In genomic region chr11:29190313-29190712, GRCh38 we compare ENCODE assay signal across 20 cellular contexts.
DNase-seq lines count a peak whose midpoint lies in the region; ATAC-seq, FAIRE-seq and TF ChIP-seq lines count a peak whose summit lies in the region.
"Had no signal": no experiment of that assay in that cellular context is flagged by ENCODE, and none has a peak within 500 bp of the region (broad histone marks: within the 10 kb centered on the region; RNA-seq: fewer than 3 reads in every experiment).

No MANE protein-coding gene starts in this region.

- H3K27ac ChIP-seq in IMR-90 (ENCODE audit: insufficient read depth, low read length) = no peak overlapping the region
- H3K27ac ChIP-seq: BLaER1, C4-2B, GM23248 had no signal

- no peak overlapping the region for H3K9ac ChIP-seq in IMR-90 (ENCODE audit: low read depth, low read length)
- H3K9ac ChIP-seq: BLaER1, GM23248 had no signal

- peaks cover 4% of the 10 kb centered on the region for H3K4me1 ChIP-seq in IMR-90 (ENCODE audit: control insufficient read depth, insufficient read depth, low read length)
- H3K4me1 ChIP-seq: BLaER1 had no signal

- no peak overlapping the region for H3K23ac ChIP-seq in IMR-90 (ENCODE audit: low read depth, low read length)

- no peak overlapping the region for H2AFZ ChIP-seq in IMR-90 (replicated peaks; ENCODE audit: low read length, poor library complexity)
- H2AFZ ChIP-seq: GM23248 had no signal

- H2BK20ac ChIP-seq in IMR-90 (ENCODE audit: low read depth, low read length) = no peak overlapping the region

- H3K14ac ChIP-seq in IMR-90 (replicated peaks; ENCODE audit: low read depth, low read length) = no peak overlapping the region

- no peak overlapping the region for H2AK5ac ChIP-seq in IMR-90 (ENCODE audit: low read depth, low read length)

- H4K20me1 ChIP-seq in IMR-90 (ENCODE audit: insufficient read depth, low read length) = no peaks in the 10 kb centered on the region
- H4K20me1 ChIP-seq: BLaER1 had no signal

- CTCF ChIA-PET in IMR-90 (lab: Yijun Ruan, JAX) = no interaction called here

- H3K9me3 ChIP-seq in IMR-90 (ENCODE audit: control insufficient read depth, insufficient read depth, low read length) = no peaks in the 10 kb centered on the region
- H3K9me3 ChIP-seq: BLaER1, Caco-2 had no signal

- no peak for TF ChIP-seq RAD21 in IMR-90 (IDR thresholded peaks at IDR 0.05; ENCODE audit: low read length)

- no peak overlapping the region for H2BK5ac ChIP-seq in IMR-90 (ENCODE audit: low read depth, low read length, poor library complexity, severe bottlenecking)

- H3K4me2 ChIP-seq in IMR-90 (ENCODE audit: low read depth, low read length) = no peak overlapping the region
- H3K4me2 ChIP-seq: BLaER1 had no signal

- no peak for TF ChIP-seq CTCF in IMR-90 (conservative IDR thresholded peaks at IDR 0.05; ENCODE audit: low read depth, low read length)
- no peak for TF ChIP-seq CTCF in bronchial epithelial cell (IDR thresholded peaks at IDR 0.05; ENCODE audit: insufficient read depth, low read length, severe bottlenecking)

- peak overlapping the region in 1 of 2 experiments; percentile 32; a peak in 1 of 4 replicates for H4K8ac ChIP-seq in IMR-90 (ENCODE audit: low read depth in 2 of 2, low read length in 2 of 2)

- no peak overlapping the region for H3K56ac ChIP-seq in IMR-90 (ENCODE audit: extremely low read depth, insufficient read depth, low read length)

- in situ Hi-C loops in IMR-90 (cut with MboI; ENCODE audit: low sequenced_read_pairs) = no loop called here

- no peaks in the 10 kb centered on the region for H3K79me1 ChIP-seq in IMR-90 (ENCODE audit: low read depth in 1 of 2, low read length in 2 of 2)

- H2AK9ac ChIP-seq in IMR-90 (replicated peaks; ENCODE audit: low read depth, low read length, poor library complexity) = no peak overlapping the region

- no peaks in the 10 kb centered on the region for H3K27me3 ChIP-seq in IMR-90 (ENCODE audit: control insufficient read depth, insufficient read depth, low read length)
- H3K27me3 ChIP-seq in bronchial epithelial cell (ENCODE audit: control insufficient read depth, insufficient read depth, low read length) = no peaks in the 10 kb centered on the region
- H3K27me3 ChIP-seq: BLaER1 had no signal

- H3K4me3 ChIP-seq in IMR-90 (ENCODE audit: insufficient read depth, low read depth, low read length) = no peak overlapping the region
- no peak overlapping the region for H3K4me3 ChIP-seq in bronchial epithelial cell (ENCODE audit: low read depth, low read length)
- H3K4me3 ChIP-seq: BLaER1, GM12878, GM23248 had no signal

- no peak overlapping the region for H4K91ac ChIP-seq in IMR-90 (ENCODE audit: insufficient read depth, low read depth, low read length)

- no peak for TF ChIP-seq POLR2A in IMR-90 (IDR thresholded peaks at IDR 0.05; ENCODE audit: low read depth, low read length)

- dilution Hi-C loops in IMR-90 (cut with HindIII; ENCODE audit: low sequenced_read_pairs, unreplicated experiment) = no loop called here

- H3K18ac ChIP-seq in IMR-90 (ENCODE audit: low read depth, low read length) = no peak overlapping the region

- ATAC-seq in IMR-90 (ENCODE audit: low read depth) = no peak
- no peak for ATAC-seq in HG03565 (IDR thresholded peaks at IDR 0.05; ENCODE audit: unreplicated experiment)
- ATAC-seq in HG03469 (IDR thresholded peaks at IDR 0.05; ENCODE audit: unreplicated experiment) = no peak
- ATAC-seq in HG02884 (IDR thresholded peaks at IDR 0.05; ENCODE audit: unreplicated experiment) = no peak
- ATAC-seq: CD8-positive, alpha-beta T cell; GM12878 had no signal

- DNase-seq in IMR-90 = no peak
- DNase-seq in bronchial epithelial cell (ENCODE audit: low read depth) = peak; percentile 66
- DNase-seq in renal cortical epithelial cell (ENCODE audit: low read depth) = peak; percentile 16
- DNase-seq: Caco-2; CD4-positive, CD25-positive, alpha-beta regulatory T cell; CD8-positive, alpha-beta T cell; DMS79; EL; GDM1; GM23248; H7; HCEC 1CT had no signal

- no peaks in the 10 kb centered on the region for H3K9me1 ChIP-seq in IMR-90 (ENCODE audit: insufficient read depth, low read length)

- H2BK15ac ChIP-seq in IMR-90 (ENCODE audit: low read depth, low read length) = no peak overlapping the region; the same call in 2 of the 3 replicates

- H4K5ac ChIP-seq in IMR-90 (ENCODE audit: low read depth, low read length) = no peak overlapping the region

- intact Hi-C loops in IMR-90 (cut with micrococcal nuclease) = loop anchor here (10.0 kb wide), 1 partner anchor 54 kb away; no protein-coding TSS in a partner anchor

- FAIRE-seq in bronchial epithelial cell (lab: Jason Lieb, UNC) = no peak
- FAIRE-seq: GM12878, GM19239, H1 had no signal

- H3K4ac ChIP-seq in IMR-90 (ENCODE audit: low read depth, low read length) = no peak overlapping the region

- H2BK120ac ChIP-seq in IMR-90 (ENCODE audit: low read depth, low read length) = no peak overlapping the region

- H3K36me3 ChIP-seq in IMR-90 (ENCODE audit: control insufficient read depth, insufficient read depth, low read length) (no peaks in the 10 kb centered on the region), bronchial epithelial cell (ENCODE audit: control insufficient read depth, insufficient read depth, low read length) (no peaks in the 10 kb centered on the region)
- H3K36me3 ChIP-seq: BLaER1 had no signal

- POLR2A ChIA-PET in IMR-90 (lab: Charles Lee; ENCODE audit: unreplicated experiment) = no interaction called here

- BruUV-seq in IMR-90 (replicated peaks; lab: Mats Ljungman, UMichigan) = no TSS peak

TF ChIP-seq in IMR-90, 13 proteins besides CTCF, POLR2A, EP300 and RAD21:
- TF ChIP-seq CEBPB (IDR thresholded peaks at IDR 0.05; ENCODE audit: low read depth, low read length) = peak; percentile 54
- no peak for TF ChIP-seq SMC3 (IDR thresholded peaks at IDR 0.05; ENCODE audit: low read depth, low read length)
- no peak for TF ChIP-seq USF2 (IDR thresholded peaks at IDR 0.05; ENCODE audit: low read depth, low read length)
- TF ChIP-seq MAFK (IDR thresholded peaks at IDR 0.05; ENCODE audit: low read depth, low read length) = no peak
- no peak for TF ChIP-seq RCOR1 (IDR thresholded peaks at IDR 0.05; ENCODE audit: insufficient replicate concordance, low read length)
- no peak for TF ChIP-seq MXI1 (IDR thresholded peaks at IDR 0.05; ENCODE audit: borderline replicate concordance, low read depth, low read length)
- TF ChIP-seq RFX5 (IDR thresholded peaks at IDR 0.05; ENCODE audit: low read depth, low read length) = no peak
TF ChIP-seq in IMR-90: peak in this region for 1.
